In the genomic region with DNA sequence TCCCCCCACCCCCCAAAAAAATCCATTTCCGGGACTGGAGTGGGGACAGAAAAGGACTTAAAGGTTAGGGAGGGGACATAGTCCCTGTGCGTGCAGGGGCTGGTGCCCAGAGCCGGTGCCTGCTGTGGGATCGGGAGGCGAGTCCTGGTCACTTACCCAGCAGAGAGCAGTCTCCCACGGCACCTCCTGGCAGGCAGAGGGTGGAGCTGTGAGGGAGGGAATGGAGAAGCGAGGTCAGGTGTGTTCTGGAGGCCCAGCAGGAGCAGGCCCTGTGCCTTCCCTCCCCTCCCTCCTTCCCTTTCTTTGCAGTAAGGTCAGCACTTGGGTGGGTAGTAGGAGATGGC, we compare ENCODE assay signal across 20 cellular contexts. TPM values are rescaled to one million over a fixed set of nuclear protein-coding genes. Genes with fewer than 3 reads are reported as not detected.
"Had no signal": no experiment of that assay in that cellular context is flagged by ENCODE, and none has a peak within 500 bp of the region (broad histone marks: within the 10 kb centered on the region; RNA-seq: fewer than 3 reads in every experiment).

No MANE protein-coding gene starts in this region.

- H3K27me3 ChIP-seq: thyroid gland had no signal

- H3K9me3 Mint-ChIP-seq: activated CD4-positive, alpha-beta memory T cell treated with anti-CD3 and anti-CD28 coated beads, Interleukin-2, amount 10 ng/mL, durations not matched to agents 7 days and 5 days; activated naive CD8-positive, alpha-beta T cell treated with anti-CD3 and anti-CD28 coated beads, Interleukin-2, amount 50 U/mL, for 24 hours; naive thymus-derived CD8-positive, alpha-beta T cell; stimulated activated naive CD8-positive, alpha-beta T cell treated with anti-CD3 and anti-CD28 coated beads, Interleukin-15, amount 100 ng/mL, for 72 hours had no signal

- H3K4me3 ChIP-seq: coronary artery, gastroesophageal sphincter, mucosa of descending colon, thyroid gland, uterus had no signal

- H3K9me3 ChIP-seq: gastroesophageal sphincter, mucosa of descending colon, thyroid gland, uterus had no signal

- ATAC-seq: activated CD4-positive, alpha-beta T cell treated with anti-CD3 and anti-CD28 coated beads for 36 hours; gastroesophageal sphincter; mucosa of descending colon; naive thymus-derived CD8-positive, alpha-beta T cell; stimulated activated naive CD8-positive, alpha-beta T cell treated with anti-CD3 and anti-CD28 coated beads, Interleukin-15, amount 100 ng/mL, for 72 hours had no signal

- H3K4me3 Mint-ChIP-seq: activated CD4-positive, alpha-beta memory T cell treated with anti-CD3 and anti-CD28 coated beads, Interleukin-2, amount 10 ng/mL, durations not matched to agents 7 days and 5 days; activated CD4-positive, alpha-beta T cell treated with anti-CD3 and anti-CD28 coated beads for 36 hours; activated naive CD8-positive, alpha-beta T cell treated with anti-CD3 and anti-CD28 coated beads, Interleukin-2, amount 50 U/mL, for 24 hours; naive thymus-derived CD8-positive, alpha-beta T cell; stimulated activated naive CD8-positive, alpha-beta T cell treated with anti-CD3 and anti-CD28 coated beads, Interleukin-15, amount 100 ng/mL, for 72 hours had no signal

- H3K27ac ChIP-seq: coronary artery, gastroesophageal sphincter, thyroid gland, uterus, VCaP had no signal

- H3K36me3 ChIP-seq: thyroid gland, uterus had no signal

- H3K27ac Mint-ChIP-seq: activated CD4-positive, alpha-beta memory T cell treated with anti-CD3 and anti-CD28 coated beads, Interleukin-2, amount 10 ng/mL, durations not matched to agents 7 days and 5 days; activated CD4-positive, alpha-beta T cell treated with anti-CD3 and anti-CD28 coated beads for 36 hours; activated naive CD8-positive, alpha-beta T cell treated with anti-CD3 and anti-CD28 coated beads, Interleukin-2, amount 50 U/mL, for 24 hours had no signal

- H3K27me3 Mint-ChIP-seq: activated CD4-positive, alpha-beta memory T cell treated with anti-CD3 and anti-CD28 coated beads, Interleukin-2, amount 10 ng/mL, durations not matched to agents 7 days and 5 days; activated naive CD8-positive, alpha-beta T cell treated with anti-CD3 and anti-CD28 coated beads, Interleukin-2, amount 50 U/mL, for 24 hours; stimulated activated naive CD8-positive, alpha-beta T cell treated with anti-CD3 and anti-CD28 coated beads, Interleukin-15, amount 100 ng/mL, for 72 hours had no signal

- H3K36me3 Mint-ChIP-seq: naive thymus-derived CD8-positive, alpha-beta T cell had no signal

- DNase-seq: activated CD4-positive, alpha-beta memory T cell treated with anti-CD3 and anti-CD28 coated beads, Interleukin-2, amount 10 ng/mL, durations not matched to agents 7 days and 5 days; activated CD4-positive, alpha-beta T cell treated with anti-CD3 and anti-CD28 coated beads for 36 hours; activated gamma-delta T cell; activated naive CD8-positive, alpha-beta T cell treated with anti-CD3 and anti-CD28 coated beads, Interleukin-2, amount 50 U/mL, for 24 hours; activated T-cell treated with anti-CD3 and anti-CD28 coated beads, Interleukin-2, amount 50 U/mL, for 48 hours; effector memory CD4-positive, alpha-beta T cell; kidney glomerular epithelial cell; occipital lobe; stimulated activated CD4-positive, alpha-beta T cell treated with anti-CD3 and anti-CD28 coated beads, Interleukin-15, amount 100 ng/mL, for 24 hours; stimulated activated CD4-positive, alpha-beta T cell treated with anti-CD3 and anti-CD28 coated beads, Interleukin-4, amount 100 ng/mL, for 4 hours; stimulated activated naive CD8-positive, alpha-beta T cell treated with anti-CD3 and anti-CD28 coated beads, Interleukin-15, amount 100 ng/mL, for 72 hours; thyroid gland; uterus had no signal

RNA-seq across cellular contexts. Expression of a gene that starts 28.4 kb away (rescaled TPM):
- polyA plus RNA-seq: naive thymus-derived CD8-positive, alpha-beta T cell had no signal

RNA-seq across cellular contexts. Expression of a gene that starts 37.0 kb away (rescaled TPM):
- total RNA-seq: activated CD4-positive, alpha-beta memory T cell treated with anti-CD3 and anti-CD28 coated beads, Interleukin-2, amount 10 ng/mL, durations not matched to agents 7 days and 5 days; activated CD4-positive, alpha-beta T cell treated with anti-CD3 and anti-CD28 coated beads for 36 hours; astrocyte; epithelial cell of proximal tubule; gastroesophageal sphincter; naive thymus-derived CD8-positive, alpha-beta T cell; occipital lobe had no signal
- polyA plus RNA-seq: naive thymus-derived CD8-positive, alpha-beta T cell had no signal
